ENCODE assay signal across 33 cellular contexts in genomic region chr17:57818066-57818465, GRCh38.
"Had no signal": no experiment of that assay in that cellular context is flagged by ENCODE, and none has a peak within 500 bp of the region (broad histone marks: within the 10 kb centered on the region; RNA-seq: fewer than 3 reads in every experiment).

No MANE protein-coding gene starts in this region.

- H3K9me3 ChIP-seq: adrenal gland, body of pancreas, colonic mucosa, heart left ventricle had no signal

- H3K36me3 Mint-ChIP-seq: activated CD4-positive, alpha-beta memory T cell treated with anti-CD3 and anti-CD28 coated beads for 36 hours; activated CD8-positive, alpha-beta memory T cell treated with anti-CD3 and anti-CD28 coated beads, Interleukin-2, amount 10 ng/mL, durations not matched to agents 7 days and 5 days; activated naive CD4-positive, alpha-beta T cell treated with anti-CD3 and anti-CD28 coated beads, Interleukin-2, amount 50 U/mL, for 24 hours; activated naive CD8-positive, alpha-beta T cell treated with anti-CD3 and anti-CD28 coated beads for 36 hours; T-cell had no signal

- H3K27ac Mint-ChIP-seq: activated CD4-positive, alpha-beta memory T cell treated with anti-CD3 and anti-CD28 coated beads for 36 hours; activated CD4-positive, alpha-beta T cell treated with anti-CD3 and anti-CD28 coated beads for 36 hours; activated CD4-positive, alpha-beta T cell treated with anti-CD3 and anti-CD28 coated beads, Interleukin-2, amount 10 ng/mL, durations not matched to agents 24 days and 14 days; activated CD8-positive, alpha-beta memory T cell treated with anti-CD3 and anti-CD28 coated beads, Interleukin-2, amount 10 ng/mL, durations not matched to agents 7 days and 5 days; activated CD8-positive, alpha-beta T cell treated with anti-CD3 and anti-CD28 coated beads, Interleukin-2, amount 10 ng/mL, durations not matched to agents 7 days and 5 days; activated naive CD4-positive, alpha-beta T cell treated with anti-CD3 and anti-CD28 coated beads for 36 hours; activated naive CD4-positive, alpha-beta T cell treated with anti-CD3 and anti-CD28 coated beads, Interleukin-2, amount 50 U/mL, for 24 hours; activated naive CD8-positive, alpha-beta T cell treated with anti-CD3 and anti-CD28 coated beads for 36 hours; activated naive CD8-positive, alpha-beta T cell treated with anti-CD3 and anti-CD28 coated beads, Interleukin-2, amount 50 U/mL, for 24 hours; activated T-helper 1 cell treated with anti-CD3 and anti-CD28 coated beads, Interleukin-12 subunit alpha, Interleukin-12 subunit beta, Interleukin-2, Interleukin-4 antibody, amounts not matched to agents 30 ng/mL and 10 ng/mL and 1 ng/mL, durations not matched to agents 14 hours and 24 hours and 36 hours; activated T-helper 2 cell treated with anti-CD3 and anti-CD28 coated beads, Interferon-gamma antibody, Interleukin-2, Interleukin-4, amounts not matched to agents 10 μg/mL and 5 μg/mL and 100 μg/mL, durations not matched to agents 14 hours and 24 hours and 36 hours; effector memory CD8-positive, alpha-beta T cell; T-cell; T-helper 1 cell treated with Interleukin-12 subunit alpha and Interleukin-12 subunit beta and Interleukin-4 antibody, amounts not matched to agents 30 μg/mL and 1 μg/mL, for 36 hours; T-helper 2 cell treated with Interferon-gamma antibody and Interleukin-4, amounts not matched to agents 5 μg/mL and 100 μg/mL, for 36 hours had no signal

- H3K4me1 Mint-ChIP-seq: activated CD4-positive, alpha-beta T cell treated with anti-CD3 and anti-CD28 coated beads for 36 hours; activated CD4-positive, alpha-beta T cell treated with anti-CD3 and anti-CD28 coated beads, Interleukin-2, amount 10 ng/mL, durations not matched to agents 24 days and 14 days; activated CD8-positive, alpha-beta memory T cell treated with anti-CD3 and anti-CD28 coated beads, Interleukin-2, amount 10 ng/mL, durations not matched to agents 7 days and 5 days; activated naive CD4-positive, alpha-beta T cell treated with anti-CD3 and anti-CD28 coated beads, Interleukin-2, amount 50 U/mL, for 24 hours; activated naive CD8-positive, alpha-beta T cell treated with anti-CD3 and anti-CD28 coated beads for 36 hours; activated naive CD8-positive, alpha-beta T cell treated with anti-CD3 and anti-CD28 coated beads, Interleukin-2, amount 50 U/mL, for 24 hours; T-cell had no signal

- H3K27ac ChIP-seq: adrenal gland, body of pancreas, colonic mucosa, epithelial cell of prostate, heart left ventricle had no signal

- H3K4me1 ChIP-seq: adrenal gland, body of pancreas, colonic mucosa, heart left ventricle had no signal

- H3K36me3 ChIP-seq: adrenal gland, colonic mucosa, heart left ventricle had no signal

- ATAC-seq: activated CD4-positive, alpha-beta T cell treated with anti-CD3 and anti-CD28 coated beads for 36 hours; activated CD8-positive, alpha-beta memory T cell treated with anti-CD3 and anti-CD28 coated beads, Interleukin-2, amount 10 ng/mL, durations not matched to agents 7 days and 5 days; activated CD8-positive, alpha-beta T cell treated with anti-CD3 and anti-CD28 coated beads, Interleukin-2, amount 10 ng/mL, durations not matched to agents 7 days and 5 days; activated naive CD8-positive, alpha-beta T cell treated with anti-CD3 and anti-CD28 coated beads, Interleukin-2, amount 50 U/mL, for 24 hours; body of pancreas; effector memory CD8-positive, alpha-beta T cell; heart left ventricle; T-cell had no signal

- H3K27me3 ChIP-seq: adrenal gland, body of pancreas, colonic mucosa had no signal

- H3K4me3 ChIP-seq: adrenal gland, body of pancreas, colonic mucosa, heart left ventricle had no signal

- DNase-seq: activated CD4-positive, alpha-beta memory T cell treated with anti-CD3 and anti-CD28 coated beads for 36 hours; activated CD4-positive, alpha-beta T cell treated with anti-CD3 and anti-CD28 coated beads for 36 hours; activated CD4-positive, alpha-beta T cell treated with anti-CD3 and anti-CD28 coated beads, Interleukin-2, amount 10 ng/mL, durations not matched to agents 24 days and 14 days; activated CD4-positive, CD25-positive, alpha-beta regulatory T cell; activated CD4-positive, CD25-positive, alpha-beta regulatory T cell treated with anti-CD3 and anti-CD28 coated beads, Interleukin-2, amount 50 U/mL, for 72 hours; activated CD8-positive, alpha-beta memory T cell treated with anti-CD3 and anti-CD28 coated beads, Interleukin-2, amount 10 ng/mL, durations not matched to agents 7 days and 5 days; activated CD8-positive, alpha-beta memory T cell treated with anti-CD3 and anti-CD28 coated beads, Interleukin-2, amount 50 U/mL, for 4 hours; activated CD8-positive, alpha-beta T cell treated with anti-CD3 and anti-CD28 coated beads, Interleukin-2, amount 10 ng/mL, durations not matched to agents 7 days and 5 days; activated effector memory CD4-positive, alpha-beta T cell treated with anti-CD3 and anti-CD28 coated beads, Interleukin-2, amount 50 U/mL, for 16 hours; activated naive CD4-positive, alpha-beta T cell treated with anti-CD3 and anti-CD28 coated beads for 36 hours; activated naive CD8-positive, alpha-beta T cell treated with anti-CD3 and anti-CD28 coated beads for 36 hours; activated naive CD8-positive, alpha-beta T cell treated with anti-CD3 and anti-CD28 coated beads, Interleukin-2, amount 50 U/mL, for 24 hours; activated T-cell treated with anti-CD3 and anti-CD28 coated beads, Interleukin-2, amount 50 U/mL, for 1 hour; activated T-cell treated with anti-CD3 and anti-CD28 coated beads, Interleukin-2, amount 50 U/mL, for 48 hours; adrenal gland; amygdala; aorta; body of pancreas; caudate nucleus; cerebellar nuclear complex; colonic mucosa; effector memory CD8-positive, alpha-beta T cell; foreskin fibroblast; glutamatergic neuron; heart left ventricle; T-cell; T1000 had no signal

- H3K4me3 Mint-ChIP-seq: activated CD4-positive, alpha-beta memory T cell treated with anti-CD3 and anti-CD28 coated beads for 36 hours; activated CD4-positive, alpha-beta T cell treated with anti-CD3 and anti-CD28 coated beads for 36 hours; activated CD4-positive, alpha-beta T cell treated with anti-CD3 and anti-CD28 coated beads, Interleukin-2, amount 10 ng/mL, durations not matched to agents 24 days and 14 days; activated CD8-positive, alpha-beta memory T cell treated with anti-CD3 and anti-CD28 coated beads, Interleukin-2, amount 10 ng/mL, durations not matched to agents 7 days and 5 days; activated CD8-positive, alpha-beta T cell treated with anti-CD3 and anti-CD28 coated beads, Interleukin-2, amount 10 ng/mL, durations not matched to agents 7 days and 5 days; activated naive CD4-positive, alpha-beta T cell treated with anti-CD3 and anti-CD28 coated beads for 36 hours; activated naive CD4-positive, alpha-beta T cell treated with anti-CD3 and anti-CD28 coated beads, Interleukin-2, amount 50 U/mL, for 24 hours; activated naive CD8-positive, alpha-beta T cell treated with anti-CD3 and anti-CD28 coated beads for 36 hours; activated naive CD8-positive, alpha-beta T cell treated with anti-CD3 and anti-CD28 coated beads, Interleukin-2, amount 50 U/mL, for 24 hours; activated T-helper 1 cell treated with anti-CD3 and anti-CD28 coated beads, Interleukin-12 subunit alpha, Interleukin-12 subunit beta, Interleukin-2, Interleukin-4 antibody, amounts not matched to agents 30 ng/mL and 10 ng/mL and 1 ng/mL, durations not matched to agents 14 hours and 24 hours and 36 hours; effector memory CD8-positive, alpha-beta T cell; T-cell; T-helper 1 cell treated with Interleukin-12 subunit alpha and Interleukin-12 subunit beta and Interleukin-4 antibody, amounts not matched to agents 30 μg/mL and 1 μg/mL, for 36 hours; T-helper 2 cell treated with Interferon-gamma antibody and Interleukin-4, amounts not matched to agents 5 μg/mL and 100 μg/mL, for 36 hours had no signal
